In genomic region chr11:126310229-126310991, GRCh38 we compare ENCODE assay signal across 8 cellular contexts. TPM values are rescaled to one million over a fixed set of nuclear protein-coding genes. Genes with fewer than 3 reads are reported as not detected.
DNase-seq lines count a peak whose midpoint lies in the region; ATAC-seq lines count a peak whose summit lies in the region.

No MANE protein-coding gene starts in this region.

- H3K36me3 Mint-ChIP-seq in activated naive CD8-positive, alpha-beta T cell treated with anti-CD3 and anti-CD28 coated beads, Interleukin-2, amount 50 U/mL, for 24 hours (ENCODE audit: low read depth): peaks cover 18% of the 10 kb centered on the region

- no peak overlapping the region for H3K27ac Mint-ChIP-seq in activated naive CD8-positive, alpha-beta T cell treated with anti-CD3 and anti-CD28 coated beads, Interleukin-2, amount 50 U/mL, for 24 hours

- no peaks in the 10 kb centered on the region for H3K27me3 Mint-ChIP-seq in activated naive CD8-positive, alpha-beta T cell treated with anti-CD3 and anti-CD28 coated beads, Interleukin-2, amount 50 U/mL, for 24 hours

- ATAC-seq in GM21390 (IDR thresholded peaks at IDR 0.05; ENCODE audit: unreplicated experiment): peak; percentile 30
- ATAC-seq in activated naive CD8-positive, alpha-beta T cell treated with anti-CD3 and anti-CD28 coated beads, Interleukin-2, amount 50 U/mL, for 24 hours: peak; percentile 71
- no peak for ATAC-seq in GM21360 (IDR thresholded peaks at IDR 0.05; ENCODE audit: unreplicated experiment)

- no peak overlapping the region for H3K4me3 Mint-ChIP-seq in activated naive CD8-positive, alpha-beta T cell treated with anti-CD3 and anti-CD28 coated beads, Interleukin-2, amount 50 U/mL, for 24 hours

- peak; percentile 63 for DNase-seq in COLO829 (ENCODE audit: low spot score)
- DNase-seq in LHCN-M2 (ENCODE audit: low read depth): peak; percentile 72
- DNase-seq in SKM-1 (lab: John Stamatoyannopoulos, UW; ENCODE audit: unreplicated experiment): peak; percentile 28
- peak; percentile 71 for DNase-seq in activated naive CD8-positive, alpha-beta T cell treated with anti-CD3 and anti-CD28 coated beads, Interleukin-2, amount 50 U/mL, for 24 hours
- DNase-seq in cardiac septum (ENCODE audit: low spot score): peak; percentile 85
- peak; percentile 88 for DNase-seq in posterior vena cava (ENCODE audit: low spot score)

- peaks cover 4% of the 10 kb centered on the region for H3K9me3 Mint-ChIP-seq in activated naive CD8-positive, alpha-beta T cell treated with anti-CD3 and anti-CD28 coated beads, Interleukin-2, amount 50 U/mL, for 24 hours

- peaks cover 19% of the 10 kb centered on the region for H3K4me1 Mint-ChIP-seq in activated naive CD8-positive, alpha-beta T cell treated with anti-CD3 and anti-CD28 coated beads, Interleukin-2, amount 50 U/mL, for 24 hours

- intact Hi-C loops in cardiac septum (cut with DNase I) (loop anchor here (2.0 to 5.0 kb wide), 4 partner anchors 37 to 1037 kb away; no protein-coding TSS in a partner anchor), posterior vena cava (cut with DNase I) (loop anchor here (2.0 to 5.0 kb wide), 3 partner anchors 112 to 170 kb away; no protein-coding TSS in a partner anchor)

RNA-seq across cellular contexts. Expression of gene DCPS, which starts 6.5 kb away (rescaled TPM):
- 30.1 and 30.8 TPM in 2 replicates for total RNA-seq in LHCN-M2 (2014; rRNA removed)
- polyA plus RNA-seq in LHCN-M2 (2012): 26.2 TPM
- total RNA-seq in cardiac septum: 9.9 TPM
- 10 to 100 TPM; 11.3 to 14.3 TPM for total RNA-seq in posterior vena cava

RNA-seq across cellular contexts. Expression of gene TIRAP, which starts 27.5 kb away (rescaled TPM):
- 5.0 TPM in 2 replicates for total RNA-seq in LHCN-M2 (2014; rRNA removed)
- polyA plus RNA-seq in LHCN-M2 (2012): 5.3 TPM
- total RNA-seq in cardiac septum: 8.4 TPM
- total RNA-seq in posterior vena cava: 10 to 100 TPM in 1 of 2 donors, 1 to 10 TPM in 1; 7.7 to 12.5 TPM

RNA-seq across cellular contexts. Expression of gene FOXRED1, which starts 41.5 kb away (rescaled TPM):
- total RNA-seq in LHCN-M2 (2014; rRNA removed) (34.4 and 38.3 TPM in 2 replicates), cardiac septum (23.0 TPM), posterior vena cava (10 to 100 TPM; 10.3 to 16.1 TPM)
- 17.3 TPM for polyA plus RNA-seq in LHCN-M2 (2012)

RNA-seq across cellular contexts. Expression of gene SRPRA, which starts 41.7 kb away (rescaled TPM):
- 121 and 127 TPM in 2 replicates for total RNA-seq in LHCN-M2 (2014; rRNA removed)
- 89.4 TPM for polyA plus RNA-seq in LHCN-M2 (2012)
- total RNA-seq in cardiac septum: 77.4 TPM
- total RNA-seq in posterior vena cava: 10 to 100 TPM; 79.7 to 82.0 TPM

RNA-seq across cellular contexts. Expression of gene ST3GAL4, which starts 45.1 kb away (rescaled TPM):
- total RNA-seq in LHCN-M2 (2014; rRNA removed) (36.2 and 36.3 TPM in 2 replicates), cardiac septum (55.1 TPM), posterior vena cava (10 to 100 TPM; 36.8 to 44.6 TPM)
- 25.7 TPM for polyA plus RNA-seq in LHCN-M2 (2012)

Comparison
In these comparisons a context has a peak if more than half of its experiments do, and no peak if none do; other contexts are left out.
1. DNase-seq: peak in every context shown above with its lines; median percentile 88 in posterior vena cava; 85 in cardiac septum; 72 in LHCN-M2; 71 in activated naive CD8-positive, alpha-beta T cell treated with anti-CD3 and anti-CD28 coated beads, Interleukin-2, amount 50 U/mL, for 24 hours; 63 in COLO829; 28 in SKM-1.